Comparison of ENCODE assay signal across 8 cellular contexts in genomic region chr10:77873558-77874380, GRCh38. TPM values are rescaled to one million over a fixed set of nuclear protein-coding genes. Genes with fewer than 3 reads are reported as not detected.
DNase-seq lines count a peak whose midpoint lies in the region; ATAC-seq and TF ChIP-seq lines count a peak whose summit lies in the region.

No MANE protein-coding gene starts in this region.

- H4K20me1 ChIP-seq in BLaER1: peaks cover 67% of the 10 kb centered on the region

- POLR2A ChIA-PET in MCF 10A (lab: Yijun Ruan, JAX): interaction anchor here (0.6 to 33.0 kb wide), 20 partner anchors 7 to 160 kb away, joined by 3 to 903 read pairs (median 7); partner anchors contain the start of genes DLG5, POLR3A and RPS24

- H3K27ac ChIP-seq in BLaER1 (peak overlapping the region; percentile 57), temporal lobe (ENCODE audit: low read depth, low read length) (peak overlapping the region; percentile 96)

- DNase-seq in RPMI7951 (ENCODE audit: low read depth): peak; percentile 33
- DNase-seq in MCF 10A (ENCODE audit: unreplicated experiment): peak; percentile 98
- DNase-seq in mucosa of gallbladder (ENCODE audit: low spot score): peak; percentile 44
- DNase-seq in glutamatergic neuron: no peak

- H3K36me3 ChIP-seq in BLaER1: 0 out of 2 replicates have a peak, but pooled peaks cover 1% of the 10 kb centered on the region

- H3K4me3 Mint-ChIP-seq in MCF 10A (ENCODE audit: unreplicated experiment) (peak overlapping the region; percentile 63), glutamatergic neuron (ENCODE audit: unreplicated experiment) (no peak overlapping the region)

- CTCF ChIA-PET in MCF 10A (lab: Yijun Ruan, JAX): interaction anchor here (0.8 to 2.2 kb wide), 6 partner anchors 17 to 101 kb away, joined by 3 to 9 read pairs (median 4); no protein-coding TSS in a partner anchor

- intact Hi-C loops in MCF 10A (cut with micrococcal nuclease): loop anchor here (2.0 to 10.0 kb wide), 2 partner anchors 27 to 51 kb away; partner anchors contain the start of gene DLG5

- H3K9me3 Mint-ChIP-seq in MCF 10A (ENCODE audit: unreplicated experiment): no peaks in the 10 kb centered on the region
- no peaks in the 10 kb centered on the region for H3K9me3 Mint-ChIP-seq in glutamatergic neuron (ENCODE audit: unreplicated experiment)

- BruUV-seq in MCF 10A (replicated peaks; lab: Mats Ljungman, UMichigan): no TSS peak

- H3K27me3 Mint-ChIP-seq in MCF 10A (ENCODE audit: insufficient read depth, unreplicated experiment) (no peaks in the 10 kb centered on the region), glutamatergic neuron (ENCODE audit: unreplicated experiment) (peaks cover 7% of the 10 kb centered on the region)

- H3K4me3 ChIP-seq in BLaER1: no peak overlapping the region

- no peaks in the 10 kb centered on the region for H3K9me3 ChIP-seq in BLaER1

- H3K36me3 Mint-ChIP-seq in MCF 10A (ENCODE audit: insufficient read depth, unreplicated experiment): peaks cover 74% of the 10 kb centered on the region
- no peaks in the 10 kb centered on the region for H3K36me3 Mint-ChIP-seq in glutamatergic neuron (ENCODE audit: unreplicated experiment)

- ATAC-seq in GM19043 (IDR thresholded peaks at IDR 0.05; ENCODE audit: low read depth, unreplicated experiment) (peak; percentile 89), HG03135 (IDR thresholded peaks at IDR 0.05; ENCODE audit: unreplicated experiment) (peak; percentile 89)

- no peaks in the 10 kb centered on the region for H3K27me3 ChIP-seq in BLaER1

- H3K4me1 ChIP-seq in BLaER1: peaks cover 45% of the 10 kb centered on the region

- H3K4me2 ChIP-seq in BLaER1: peak overlapping the region; percentile 72

- H3K27ac Mint-ChIP-seq in MCF 10A (ENCODE audit: low read depth, unreplicated experiment) (peak overlapping the region; percentile 85), glutamatergic neuron (ENCODE audit: unreplicated experiment) (no peak overlapping the region)

- TF ChIP-seq CTCF in MCF 10A (IDR thresholded peaks at IDR 0.05; ENCODE audit: unreplicated experiment) (no peak), glutamatergic neuron (IDR thresholded peaks at IDR 0.05; ENCODE audit: partially characterized antibody, unreplicated experiment) (no peak)

- no peak overlapping the region for H3K9ac ChIP-seq in BLaER1

- H3K4me1 Mint-ChIP-seq in MCF 10A (ENCODE audit: insufficient read depth, unreplicated experiment): peaks cover 71% of the 10 kb centered on the region
- H3K4me1 Mint-ChIP-seq in glutamatergic neuron (ENCODE audit: low read depth, unreplicated experiment): peaks cover 21% of the 10 kb centered on the region

RNA-seq across cellular contexts. Expression of gene DLG5, which starts 52.8 kb away (rescaled TPM):
- 9.0 and 10.3 TPM in 2 replicates for total RNA-seq in RPMI7951 (2014; rRNA removed; shearing (Covaris generic))
- total RNA-seq in MCF 10A (2022): 126 and 127 TPM in 2 replicates
- total RNA-seq in mucosa of gallbladder: 52.6 TPM
- 40.3 TPM for total RNA-seq in temporal lobe
- total RNA-seq in glutamatergic neuron (ENCODE audit: unreplicated experiment): 35.5 TPM
